In the genomic region with DNA sequence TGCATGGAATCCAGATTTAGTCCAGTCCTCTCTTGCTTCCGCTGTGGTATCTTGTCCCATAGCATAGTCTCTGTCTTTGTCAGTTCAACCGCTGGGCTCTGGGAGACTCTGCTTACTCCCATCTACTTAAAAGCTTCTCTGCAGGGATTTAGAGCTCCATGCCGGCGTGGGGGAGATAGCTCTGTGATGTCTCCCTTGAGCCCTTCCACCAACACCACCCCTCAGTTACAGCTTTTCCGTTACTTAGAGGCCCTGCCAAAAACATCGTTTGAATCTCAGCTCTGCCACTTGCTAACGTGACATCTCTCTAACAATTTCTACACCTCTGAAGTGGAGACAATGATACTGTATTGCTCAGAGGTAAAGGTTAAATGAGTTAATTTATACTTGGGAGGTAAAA, we compare ENCODE assay signal across 13 cellular contexts.
DNase-seq lines count a peak whose midpoint lies in the region; ATAC-seq and TF ChIP-seq lines count a peak whose summit lies in the region.
"Had no signal": no experiment of that assay in that cellular context is flagged by ENCODE, and none has a peak within 500 bp of the region (broad histone marks: within the 10 kb centered on the region; RNA-seq: fewer than 3 reads in every experiment).

No MANE protein-coding gene starts in this region.

- H3K4me3 ChIP-seq in right cardiac atrium (ENCODE audit: low read length) (no peak overlapping the region), heart left ventricle (no peak overlapping the region), endodermal cell (ENCODE audit: low read length) (no peak overlapping the region), gastroesophageal sphincter (no peak overlapping the region)
- H3K4me3 ChIP-seq: BLaER1 treated with 17β-estradiol and CSF1 and Interleukin-3, amounts not matched to agents 10 nM and 100 nM had no signal

- H3K9me3 Mint-ChIP-seq in endodermal cell (no peaks in the 10 kb centered on the region), nephron progenitor cell (peaks cover 20% of the 10 kb centered on the region)
- H3K9me3 Mint-ChIP-seq: CD8-positive, alpha-beta T cell; HFFc6 had no signal

- TF ChIP-seq CTCF in heart left ventricle (IDR thresholded peaks at IDR 0.05) (no peak), endodermal cell (conservative IDR thresholded peaks at IDR 0.05) (no peak), nephron progenitor cell (IDR thresholded peaks at IDR 0.05) (no peak), gastroesophageal sphincter (IDR thresholded peaks at IDR 0.05) (no peak)

- H3K27ac Mint-ChIP-seq in endodermal cell (peak overlapping the region; percentile 52), nephron progenitor cell (peak overlapping the region; percentile 94)
- H3K27ac Mint-ChIP-seq: B cell; CD8-positive, alpha-beta T cell; HFFc6 had no signal

- H3K9ac ChIP-seq in endodermal cell (ENCODE audit: extremely low read depth, low read length, poor library complexity, severe bottlenecking) = no peak overlapping the region
- H3K9ac ChIP-seq: BLaER1 treated with 17β-estradiol and CSF1 and Interleukin-3, amounts not matched to agents 10 nM and 100 nM had no signal

- 66% methylated on average over 7 of the region's 7 CpGs for WGBS in right cardiac atrium
- WGBS in heart left ventricle, 4 donors = 59 to 79% (median 72%) methylated on average over 7 of the region's 7 CpGs
- 88 to 90% methylated on average over 3 to 7 of the region's 7 CpGs for WGBS in endodermal cell (ENCODE audit: insufficient coverage in 1 of 2, insufficient read length in 1 of 2), 2 experiments
- 86% methylated on average over 7 of the region's 7 CpGs; no CpG with 5 or more reads in 1 of the 2 donors for WGBS in gastroesophageal sphincter (ENCODE audit: low coverage in 1 of 2), 2 donors

- peak; percentile 37 to 63 for ATAC-seq in right cardiac atrium
- ATAC-seq in heart left ventricle = no peak
- no peak for ATAC-seq in gastroesophageal sphincter
- ATAC-seq: CD8-positive, alpha-beta T cell; HCT116 had no signal

- H3K27me3 Mint-ChIP-seq in endodermal cell (ENCODE audit: insufficient read depth) = no peaks in the 10 kb centered on the region
- H3K27me3 Mint-ChIP-seq in nephron progenitor cell (ENCODE audit: low read depth, poor library complexity) = no peaks in the 10 kb centered on the region
- H3K27me3 Mint-ChIP-seq: B cell had no signal

- DNase-seq in right cardiac atrium = peak in 1 of 3 donors; percentile 37
- DNase-seq in heart left ventricle = no peak
- no peak for DNase-seq in endodermal cell
- no peak for DNase-seq in nephron progenitor cell
- no peak for DNase-seq in retina
- DNase-seq: Caco-2; CD8-positive, alpha-beta T cell; HFFc6 had no signal

- TF ChIP-seq POLR2A in heart left ventricle (IDR thresholded peaks at IDR 0.05) (no peak), gastroesophageal sphincter (IDR thresholded peaks at IDR 0.05) (no peak)

- H3K4me1 Mint-ChIP-seq in endodermal cell = peaks cover 22% of the 10 kb centered on the region
- peaks cover 61% of the 10 kb centered on the region for H3K4me1 Mint-ChIP-seq in nephron progenitor cell

- H3K4me1 ChIP-seq in right cardiac atrium (ENCODE audit: control insufficient read depth, insufficient read depth, low read length) (no peaks in the 10 kb centered on the region), heart left ventricle (peaks cover 0 to 8% (median 0%) of the 10 kb centered on the region in 12 donors), endodermal cell (ENCODE audit: control insufficient read depth, insufficient read depth, low read length) (no peaks in the 10 kb centered on the region), gastroesophageal sphincter (peaks cover 0 to 17% (median 0%) of the 10 kb centered on the region in 3 donors)

- H3K9me3 ChIP-seq in right cardiac atrium (ENCODE audit: control insufficient read depth, low read length) (no peaks in the 10 kb centered on the region), heart left ventricle (no peaks in the 10 kb centered on the region), endodermal cell (ENCODE audit: control insufficient read depth, low read length) (no peaks in the 10 kb centered on the region), gastroesophageal sphincter (no peaks in the 10 kb centered on the region)
- H3K9me3 ChIP-seq: Caco-2 had no signal

- TF ChIP-seq EP300 in gastroesophageal sphincter (IDR thresholded peaks at IDR 0.05) = no peak

- intact Hi-C loops in right cardiac atrium (cut with DNase I) (no loop called here), heart left ventricle (cut with DNase I) (no loop called here)

- H3K27me3 ChIP-seq in right cardiac atrium (ENCODE audit: control insufficient read depth, insufficient read depth) (no peaks in the 10 kb centered on the region), heart left ventricle (no peaks in the 10 kb centered on the region), endodermal cell (ENCODE audit: control insufficient read depth, insufficient read depth, low read length, poor library complexity, severe bottlenecking) (no peaks in the 10 kb centered on the region), gastroesophageal sphincter (no peaks in the 10 kb centered on the region)
- H3K27me3 ChIP-seq: BLaER1 treated with 17β-estradiol and CSF1 and Interleukin-3, amounts not matched to agents 10 nM and 100 nM had no signal

- H3K4me3 Mint-ChIP-seq in endodermal cell (no peak overlapping the region), nephron progenitor cell (peak overlapping the region; percentile 27)
- H3K4me3 Mint-ChIP-seq: B cell; CD8-positive, alpha-beta T cell; HFFc6 had no signal

- H3K36me3 Mint-ChIP-seq in endodermal cell (ENCODE audit: low read depth) (no peaks in the 10 kb centered on the region), nephron progenitor cell (ENCODE audit: low read depth) (peaks cover 22% of the 10 kb centered on the region)
- H3K36me3 Mint-ChIP-seq: CD8-positive, alpha-beta T cell had no signal

- no peak overlapping the region for H3K27ac ChIP-seq in right cardiac atrium (ENCODE audit: low read length)
- H3K27ac ChIP-seq in heart left ventricle = no peak overlapping the region
- no peak overlapping the region for H3K27ac ChIP-seq in endodermal cell (ENCODE audit: low read depth, low read length)
- H3K27ac ChIP-seq in gastroesophageal sphincter = no peak overlapping the region
- H3K27ac ChIP-seq: BLaER1 treated with 17β-estradiol and CSF1 and Interleukin-3, amounts not matched to agents 10 nM and 100 nM; HL-60 had no signal

- H3K36me3 ChIP-seq in heart left ventricle (no peaks in the 10 kb centered on the region), endodermal cell (ENCODE audit: control insufficient read depth, insufficient read depth, low read length) (no peaks in the 10 kb centered on the region), gastroesophageal sphincter (no peaks in the 10 kb centered on the region)
- H3K36me3 ChIP-seq: BLaER1 treated with 17β-estradiol and CSF1 and Interleukin-3, amounts not matched to agents 10 nM and 100 nM had no signal

Comparison
In these comparisons a context has a peak if more than half of its experiments do, and no peak if none do; other contexts are left out.
1. ATAC-seq: peak in right cardiac atrium (2 of 2); none in heart left ventricle (0 of 4) and gastroesophageal sphincter (single experiment).